13 cellular contexts compared by ENCODE assay signal in the genomic region with DNA sequence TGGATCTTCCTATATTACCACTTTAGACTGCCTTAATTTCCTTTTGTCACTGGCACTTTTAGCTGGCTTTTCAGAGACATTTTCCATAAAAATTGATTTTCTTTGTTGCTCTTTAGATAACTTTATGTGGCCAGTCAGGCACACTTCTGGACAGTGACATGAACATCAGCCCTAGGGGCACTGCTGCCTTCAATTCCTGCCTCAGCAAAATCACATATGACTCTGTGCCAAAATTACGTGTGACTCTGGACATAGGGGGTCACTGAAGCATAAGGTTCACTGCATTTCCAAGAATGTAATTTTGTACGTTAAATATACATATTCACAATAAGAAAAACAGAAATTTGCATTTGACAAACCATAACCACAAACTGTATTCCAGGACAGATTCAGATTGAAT.
DNase-seq lines count a peak whose midpoint lies in the region; ATAC-seq, FAIRE-seq and TF ChIP-seq lines count a peak whose summit lies in the region.
"Had no signal": no experiment of that assay in that cellular context is flagged by ENCODE, and none has a peak within 500 bp of the region (broad histone marks: within the 10 kb centered on the region; RNA-seq: fewer than 3 reads in every experiment).

No MANE protein-coding gene starts in this region.

- no peak overlapping the region for H2BK120ac ChIP-seq in H1 (replicated peaks; ENCODE audit: low read depth, low read length)

- H3K14ac ChIP-seq in H1 (ENCODE audit: insufficient read length) = no peak overlapping the region

- no peak for TF ChIP-seq RAD21 in H1 (IDR thresholded peaks at IDR 0.05 in 1 of 2, conservative IDR thresholded peaks at IDR 0.05 in 1 of 2; ENCODE audit: low read depth in 2 of 2, low read length in 2 of 2)

- no peak for TF ChIP-seq EP300 in H1 (IDR thresholded peaks at IDR 0.05; ENCODE audit: borderline replicate concordance in 1 of 2, low read depth in 2 of 2, low read length in 2 of 2)
- TF ChIP-seq EP300 in sigmoid colon (IDR thresholded peaks at IDR 0.05) = no peak

- no peak overlapping the region for H4K8ac ChIP-seq in H1 (ENCODE audit: extremely low read depth, insufficient read depth, low read length)

- DNase-seq in H1 (ENCODE audit: low read depth in 1 of 2, low spot score in 2 of 2) (no peak), sigmoid colon (no peak), H4 (ENCODE audit: low spot score) (no peak)
- DNase-seq: activated CD4-positive, alpha-beta T cell treated with anti-CD3 and anti-CD28 coated beads, Interleukin-2, amount 10 ng/mL, durations not matched to agents 7 days and 5 days; testis had no signal

- H3K56ac ChIP-seq in H1 (replicated peaks; ENCODE audit: insufficient read length, low read depth, low read length) = no peak overlapping the region

- H3K23me2 ChIP-seq in H1 (ENCODE audit: low read depth, low read length) = no peaks in the 10 kb centered on the region

- no peak overlapping the region for H3K4me2 ChIP-seq in H1 (ENCODE audit: insufficient read depth in 1 of 2, low read depth in 2 of 2, low read length in 2 of 2)

- H4K5ac ChIP-seq in H1 (ENCODE audit: insufficient read length, low read depth, low read length) = peak overlapping the region; percentile 26

- no peak overlapping the region for H2BK12ac ChIP-seq in H1 (ENCODE audit: low read depth, low read length)

- H3K36me3 ChIP-seq in H1 (ENCODE audit: control insufficient read depth in 2 of 4, insufficient read depth in 4 of 4, low read length in 3 of 4) (peaks cover 10 to 50% (median 24%) of the 10 kb centered on the region in 4 experiments), sigmoid colon (peaks cover 0 to 46% (median 8%) of the 10 kb centered on the region in 4 donors)

- no peak overlapping the region for H2BK20ac ChIP-seq in H1 (ENCODE audit: low read length)

- H3K4me3 Mint-ChIP-seq in stimulated activated memory B cell treated with anti-CD40 and anti-IgM and Interleukin-4, amounts not matched to agents 10 μg/mL and 1 μg/mL and 100 μg/mL, for 72 hours = no peak overlapping the region
- H3K4me3 Mint-ChIP-seq: activated CD4-positive, alpha-beta T cell treated with anti-CD3 and anti-CD28 coated beads, Interleukin-2, amount 10 ng/mL, durations not matched to agents 7 days and 5 days had no signal

- no peak overlapping the region for H3K23ac ChIP-seq in H1 (ENCODE audit: insufficient read length)

- H4K91ac ChIP-seq in H1 (replicated peaks; ENCODE audit: insufficient read length, low read length) = no peak overlapping the region

- peaks cover 2% of the 10 kb centered on the region; the same call in 1 of the 2 replicates for H3K79me1 ChIP-seq in H1 (ENCODE audit: low read depth, low read length)

- H3K4me3 ChIP-seq in H1 (ENCODE audit: extremely low read depth in 1 of 4, insufficient read depth in 2 of 4, low read depth in 3 of 4, low read length in 4 of 4) (no peak overlapping the region), sigmoid colon (no peak overlapping the region)
- H3K4me3 ChIP-seq: lung, testis had no signal

- 97% methylated on average over 2 of the region's 2 CpGs; no CpG with 5 or more reads in 1 of the 2 experiments for WGBS in H1 (ENCODE audit: extremely low coverage in 1 of 2, insufficient coverage in 1 of 2, insufficient read length in 1 of 2, insufficient replicate concordance in 2 of 2, low coverage in 1 of 2, low lambda C conversion rate in 2 of 2, missing lambda C conversion rate in 1 of 2), 2 experiments
- 91 to 97% methylated on average over 2 of the region's 2 CpGs for WGBS in sigmoid colon, 2 donors

- H3K36me3 Mint-ChIP-seq in stimulated activated memory B cell treated with anti-CD40 and anti-IgM and Interleukin-4, amounts not matched to agents 10 μg/mL and 1 μg/mL and 100 μg/mL, for 72 hours = peaks cover 48% of the 10 kb centered on the region

- H3K4me1 Mint-ChIP-seq in stimulated activated memory B cell treated with anti-CD40 and anti-IgM and Interleukin-4, amounts not matched to agents 10 μg/mL and 1 μg/mL and 100 μg/mL, for 72 hours = no peaks in the 10 kb centered on the region
- H3K4me1 Mint-ChIP-seq: activated CD4-positive, alpha-beta T cell treated with anti-CD3 and anti-CD28 coated beads, Interleukin-2, amount 10 ng/mL, durations not matched to agents 7 days and 5 days had no signal

- H3K9ac ChIP-seq in H1 (replicated peaks in 1 of 4; ENCODE audit: extremely low read depth in 1 of 4, low read depth in 3 of 4, low read length in 3 of 4) = no peak overlapping the region

- no peaks in the 10 kb centered on the region for H3K9me3 Mint-ChIP-seq in stimulated activated memory B cell treated with anti-CD40 and anti-IgM and Interleukin-4, amounts not matched to agents 10 μg/mL and 1 μg/mL and 100 μg/mL, for 72 hours
- H3K9me3 Mint-ChIP-seq: activated CD4-positive, alpha-beta T cell treated with anti-CD3 and anti-CD28 coated beads, Interleukin-2, amount 10 ng/mL, durations not matched to agents 7 days and 5 days had no signal

- TF ChIP-seq POLR2A in H1 (IDR thresholded peaks at IDR 0.05; ENCODE audit: control extremely low read depth in 1 of 2, low read depth in 2 of 2, low read length in 2 of 2) (no peak), sigmoid colon (IDR thresholded peaks at IDR 0.05) (no peak)

- H2AFZ ChIP-seq in H1 (ENCODE audit: low read length) = no peak overlapping the region

- TF ChIP-seq CTCF in H1 (IDR thresholded peaks at IDR 0.05; ENCODE audit: control extremely low read depth in 1 of 3, insufficient read depth in 1 of 3, low read depth in 1 of 3, low read length in 3 of 3) (no peak), sigmoid colon (IDR thresholded peaks at IDR 0.05) (no peak)

- H2AK5ac ChIP-seq in H1 (ENCODE audit: low read depth, low read length) = no peak overlapping the region

- H3K18ac ChIP-seq in H1 (ENCODE audit: extremely low read depth, low read length) = no peak overlapping the region

- H3K79me2 ChIP-seq in H1 (ENCODE audit: control insufficient read depth in 1 of 2, insufficient read depth in 2 of 2, low read length in 2 of 2) = no peaks in the 10 kb centered on the region

- H3K9me3 ChIP-seq in H1 (ENCODE audit: insufficient read depth in 2 of 2, low read depth in 1 of 2, low read length in 1 of 2) (no peaks in the 10 kb centered on the region), sigmoid colon (peaks cover 0 to under 1% (median 0%) of the 10 kb centered on the region in 4 donors)
- H3K9me3 ChIP-seq: testis had no signal

- no peak overlapping the region for H2BK15ac ChIP-seq in H1 (ENCODE audit: low read length)

- peaks cover 0 to 9% (median 2%) of the 10 kb centered on the region in 4 experiments; a peak in 3 of 7 replicates for H3K4me1 ChIP-seq in H1 (replicated peaks in 1 of 4; ENCODE audit: control insufficient read depth in 3 of 4, insufficient read depth in 4 of 4, low read length in 3 of 4)
- peaks cover 0 to 5% (median 0%) of the 10 kb centered on the region in 4 donors for H3K4me1 ChIP-seq in sigmoid colon
- H3K4me1 ChIP-seq: testis had no signal

- CTCF ChIA-PET in H1 (lab: Charles Lee; ENCODE audit: partially characterized antibody) = interaction anchor here (0.6 to 0.7 kb wide), 2 partner anchors 18 to 415 kb away, joined by 3 to 4 read pairs; no protein-coding TSS in a partner anchor

- H4K20me1 ChIP-seq in H1 (replicated peaks in 1 of 2; ENCODE audit: control insufficient read depth in 1 of 2, insufficient read depth in 2 of 2, low read length in 2 of 2) = peaks cover 3% of the 10 kb centered on the region in 2 experiments

- peak; percentile 26 for ATAC-seq in GM18907 (IDR thresholded peaks at IDR 0.05; ENCODE audit: unreplicated experiment)
- peak; percentile 33 for ATAC-seq in GM21723 (IDR thresholded peaks at IDR 0.05; ENCODE audit: unreplicated experiment)
- ATAC-seq in HG03066 (IDR thresholded peaks at IDR 0.05; ENCODE audit: low read depth, unreplicated experiment) = peak; percentile 35
- no peak for ATAC-seq in stimulated activated memory B cell treated with anti-CD40 and anti-IgM and Interleukin-4, amounts not matched to agents 10 μg/mL and 1 μg/mL and 100 μg/mL, for 72 hours
- no peak for ATAC-seq in GM21737 (IDR thresholded peaks at IDR 0.05; ENCODE audit: unreplicated experiment)
- ATAC-seq: Panc1 had no signal

- no peak overlapping the region for H3K27ac Mint-ChIP-seq in stimulated activated memory B cell treated with anti-CD40 and anti-IgM and Interleukin-4, amounts not matched to agents 10 μg/mL and 1 μg/mL and 100 μg/mL, for 72 hours

- no peak overlapping the region for H3K27ac ChIP-seq in H1 (ENCODE audit: low read depth, low read length)
- no peak overlapping the region for H3K27ac ChIP-seq in sigmoid colon
- H3K27ac ChIP-seq: C4-2B, testis had no signal

- intact Hi-C loops in sigmoid colon (cut with DNase I) = no loop called here

- no peak overlapping the region for H2BK5ac ChIP-seq in H1 (ENCODE audit: low read depth, low read length)

- H3K27me3 Mint-ChIP-seq in stimulated activated memory B cell treated with anti-CD40 and anti-IgM and Interleukin-4, amounts not matched to agents 10 μg/mL and 1 μg/mL and 100 μg/mL, for 72 hours = no peaks in the 10 kb centered on the region
- H3K27me3 Mint-ChIP-seq: activated CD4-positive, alpha-beta T cell treated with anti-CD3 and anti-CD28 coated beads, Interleukin-2, amount 10 ng/mL, durations not matched to agents 7 days and 5 days had no signal

- no peaks in the 10 kb centered on the region for H3K27me3 ChIP-seq in H1 (replicated peaks in 1 of 4; ENCODE audit: control insufficient read depth in 3 of 4, extremely low read depth in 1 of 4, insufficient read depth in 3 of 4, low read length in 3 of 4)
- no peaks in the 10 kb centered on the region for H3K27me3 ChIP-seq in sigmoid colon
- H3K27me3 ChIP-seq: testis had no signal

- POLR2A ChIA-PET in H1 (lab: Charles Lee; ENCODE audit: partially characterized antibody) = no interaction called here

- no peak overlapping the region for H3K4ac ChIP-seq in H1 (replicated peaks; ENCODE audit: insufficient read length, low read depth, low read length)

- FAIRE-seq in H1 (lab: Jason Lieb, UNC) = no peak

TF ChIP-seq in H1, 55 proteins besides CTCF, POLR2A, EP300 and RAD21 (continues in another document):
- TF ChIP-seq EGR1 (IDR thresholded peaks at IDR 0.05; ENCODE audit: borderline replicate concordance, low read depth, low read length) (no peak), KDM5A (IDR thresholded peaks at IDR 0.05; ENCODE audit: low read length) (no peak), RFX5 (IDR thresholded peaks at IDR 0.05; ENCODE audit: borderline replicate concordance, low read depth, low read length) (no peak), CTBP2 (IDR thresholded peaks at IDR 0.05; ENCODE audit: borderline replicate concordance, insufficient read depth, insufficient read length, low read length) (no peak), SAP30 (IDR thresholded peaks at IDR 0.05; ENCODE audit: insufficient read depth, insufficient replicate concordance, low read length) (no peak), KDM4A (IDR thresholded peaks at IDR 0.05; ENCODE audit: low read depth, low read length, severe bottlenecking) (no peak)
- TF ChIP-seq, protein P1, sequence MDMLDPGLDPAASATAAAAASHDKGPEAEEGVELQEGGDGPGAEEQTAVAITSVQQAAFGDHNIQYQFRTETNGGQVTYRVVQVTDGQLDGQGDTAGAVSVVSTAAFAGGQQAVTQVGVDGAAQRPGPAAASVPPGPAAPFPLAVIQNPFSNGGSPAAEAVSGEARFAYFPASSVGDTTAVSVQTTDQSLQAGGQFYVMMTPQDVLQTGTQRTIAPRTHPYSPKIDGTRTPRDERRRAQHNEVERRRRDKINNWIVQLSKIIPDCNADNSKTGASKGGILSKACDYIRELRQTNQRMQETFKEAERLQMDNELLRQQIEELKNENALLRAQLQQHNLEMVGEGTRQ (IDR thresholded peaks at IDR 0.05; ENCODE audit: low read length) = no peak

Comparison
In these comparisons a context has a peak if more than half of its experiments do, and no peak if none do; other contexts are left out.
1. ATAC-seq: peak in GM18907 (single experiment), GM21723 (single experiment) and HG03066 (single experiment); none in stimulated activated memory B cell treated with anti-CD40 and anti-IgM and Interleukin-4, amounts not matched to agents 10 μg/mL and 1 μg/mL and 100 μg/mL, for 72 hours (single experiment) and GM21737 (single experiment).